17 cellular contexts compared by ENCODE assay signal in the genomic region with DNA sequence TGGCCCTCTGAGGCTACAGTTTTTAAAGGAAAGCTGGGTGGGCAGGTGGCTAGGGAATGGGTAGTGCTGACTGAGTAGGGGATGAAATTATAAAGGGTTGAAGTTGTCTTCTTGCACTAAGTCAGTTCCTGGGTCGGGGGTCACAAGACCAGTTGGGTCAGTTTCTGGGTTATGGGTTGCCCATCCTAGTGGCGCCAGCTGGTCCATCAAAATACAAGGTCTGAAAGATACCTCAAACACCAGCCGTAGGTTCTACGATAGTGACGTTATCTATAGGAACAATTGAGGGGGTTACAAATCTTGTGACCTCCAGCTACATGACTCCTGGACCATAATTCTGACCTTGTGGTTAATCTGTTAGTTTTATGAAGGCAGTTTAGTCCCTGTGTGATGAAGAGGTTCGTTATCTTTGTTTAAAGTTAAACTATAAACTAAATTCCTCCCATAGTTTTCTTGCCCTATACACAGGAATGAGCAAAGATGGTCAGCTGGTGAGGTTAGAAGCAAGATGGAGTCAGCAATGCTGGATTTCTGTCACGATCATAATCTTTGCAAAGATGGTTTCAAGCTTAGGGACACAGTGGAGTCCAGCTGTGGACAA.
"Had no signal": no experiment of that assay in that cellular context is flagged by ENCODE, and none has a peak within 500 bp of the region (broad histone marks: within the 10 kb centered on the region; RNA-seq: fewer than 3 reads in every experiment).

No MANE protein-coding gene starts in this region.

- H3K27me3 Mint-ChIP-seq: activated B cell treated with CpG ODN at 0.5 μM for 24 hours; activated CD4-positive, alpha-beta T cell treated with anti-CD3 and anti-CD28 coated beads, Interleukin-2, amount 10 ng/mL, durations not matched to agents 24 days and 14 days; stimulated activated naive CD8-positive, alpha-beta T cell treated with anti-CD3 and anti-CD28 coated beads, Interleukin-15, amount 100 ng/mL, for 72 hours had no signal

- ATAC-seq: activated CD8-positive, alpha-beta T cell treated with anti-CD3 and anti-CD28 coated beads, Interleukin-2, amount 10 ng/mL, durations not matched to agents 7 days and 5 days; left colon; lower lobe of right lung; sciatic nerve; stimulated activated naive CD8-positive, alpha-beta T cell treated with anti-CD3 and anti-CD28 coated beads, Interleukin-15, amount 100 ng/mL, for 72 hours had no signal

- H3K27ac Mint-ChIP-seq: activated B cell treated with CpG ODN at 0.5 μM for 24 hours; activated CD4-positive, alpha-beta T cell treated with anti-CD3 and anti-CD28 coated beads, Interleukin-2, amount 10 ng/mL, durations not matched to agents 24 days and 14 days; activated CD8-positive, alpha-beta T cell treated with anti-CD3 and anti-CD28 coated beads, Interleukin-2, amount 10 ng/mL, durations not matched to agents 7 days and 5 days; mesothelial cell of epicardium had no signal

- DNase-seq: activated B cell treated with CpG ODN at 0.5 μM for 24 hours; activated CD4-positive, alpha-beta T cell treated with anti-CD3 and anti-CD28 coated beads, Interleukin-2, amount 10 ng/mL, durations not matched to agents 24 days and 14 days; activated CD8-positive, alpha-beta memory T cell treated with anti-CD3 and anti-CD28 coated beads, Interleukin-2, amount 50 U/mL, for 4 hours; activated CD8-positive, alpha-beta T cell treated with anti-CD3 and anti-CD28 coated beads, Interleukin-2, amount 10 ng/mL, durations not matched to agents 7 days and 5 days; aorta; cortex of kidney; effector CD8-positive, alpha-beta T cell; foreskin melanocyte; immature natural killer cell; left colon; lower lobe of right lung; stimulated activated naive CD8-positive, alpha-beta T cell treated with anti-CD3 and anti-CD28 coated beads, Interleukin-15, amount 100 ng/mL, for 72 hours; T-helper 9 cell; upper lobe of left lung had no signal

- H3K4me3 Mint-ChIP-seq: activated B cell treated with CpG ODN at 0.5 μM for 24 hours; activated CD4-positive, alpha-beta T cell treated with anti-CD3 and anti-CD28 coated beads, Interleukin-2, amount 10 ng/mL, durations not matched to agents 24 days and 14 days; activated CD8-positive, alpha-beta T cell treated with anti-CD3 and anti-CD28 coated beads, Interleukin-2, amount 10 ng/mL, durations not matched to agents 7 days and 5 days; immature natural killer cell; mesothelial cell of epicardium; neural crest cell; stimulated activated naive CD8-positive, alpha-beta T cell treated with anti-CD3 and anti-CD28 coated beads, Interleukin-15, amount 100 ng/mL, for 72 hours had no signal

- H3K27ac ChIP-seq: lower lobe of right lung, upper lobe of left lung had no signal

- H3K9me3 Mint-ChIP-seq: activated B cell treated with CpG ODN at 0.5 μM for 24 hours; activated CD4-positive, alpha-beta T cell treated with anti-CD3 and anti-CD28 coated beads, Interleukin-2, amount 10 ng/mL, durations not matched to agents 24 days and 14 days; immature natural killer cell; neural crest cell; stimulated activated naive CD8-positive, alpha-beta T cell treated with anti-CD3 and anti-CD28 coated beads, Interleukin-15, amount 100 ng/mL, for 72 hours had no signal

- H3K36me3 Mint-ChIP-seq: immature natural killer cell had no signal
